Comparison of ENCODE assay signal across 13 cellular contexts in the genomic region with DNA sequence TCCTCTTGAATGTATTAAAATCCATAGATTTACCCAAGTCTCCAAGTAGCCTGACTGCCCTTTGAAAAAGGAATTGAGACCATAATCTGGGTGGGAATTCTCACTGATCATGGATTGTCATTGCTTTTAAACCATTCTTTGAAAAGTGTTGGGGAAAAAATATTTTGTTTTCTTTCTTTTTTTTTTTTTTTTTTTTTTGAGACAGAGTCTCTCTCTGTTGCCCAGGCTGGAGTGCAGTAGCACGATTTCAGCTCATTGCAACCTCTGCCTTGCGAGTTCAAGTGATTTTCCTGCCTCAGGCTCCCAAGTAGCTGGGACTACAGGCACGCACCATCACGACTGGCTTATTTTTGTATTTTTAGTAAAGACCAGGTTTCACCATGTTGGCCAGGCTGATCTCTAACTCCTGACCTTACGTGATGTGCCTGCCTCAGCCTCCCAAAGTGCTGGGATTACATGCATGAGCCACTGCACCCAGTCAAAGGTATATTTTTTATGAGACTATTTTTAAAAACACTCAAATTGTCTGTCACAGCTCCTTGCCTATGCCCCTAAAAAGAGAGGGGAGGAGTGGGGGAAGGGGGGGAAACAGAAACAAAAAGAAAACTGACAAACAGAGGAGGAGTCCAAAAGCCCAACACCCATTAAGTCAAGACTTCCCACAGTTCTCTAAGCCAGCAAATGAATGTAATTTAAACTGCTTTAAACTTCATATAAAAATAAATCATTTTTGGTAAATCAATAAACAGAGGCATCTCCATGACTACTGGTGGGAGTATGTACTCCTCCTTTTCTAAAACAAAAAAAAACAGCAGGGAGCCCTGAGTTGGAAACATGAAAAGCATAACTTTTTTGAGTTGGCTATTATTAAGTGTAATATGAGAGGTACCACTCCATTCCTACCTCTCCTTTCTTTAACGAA.
DNase-seq lines count a peak whose midpoint lies in the region; TF ChIP-seq lines count a peak whose summit lies in the region.
"Had no signal": no experiment of that assay in that cellular context is flagged by ENCODE, and none has a peak within 500 bp of the region (broad histone marks: within the 10 kb centered on the region; RNA-seq: fewer than 3 reads in every experiment).

No MANE protein-coding gene starts in this region.

- H3T11ph ChIP-seq in H9 (ENCODE audit: low read length) = no peak overlapping the region

- no peak overlapping the region for H2BK20ac ChIP-seq in H9 (ENCODE audit: low read depth, low read length, poor library complexity, severe bottlenecking)

- no peak overlapping the region for H2BK15ac ChIP-seq in H9 (ENCODE audit: low read depth, low read length)

- H3K4ac ChIP-seq in H9 (ENCODE audit: low read depth, low read length) = no peak overlapping the region

- no peak overlapping the region for H3K27ac Mint-ChIP-seq in H9

- H3K36me3 ChIP-seq in BE2C = no peaks in the 10 kb centered on the region
- H3K36me3 ChIP-seq in SK-N-MC (ENCODE audit: insufficient read depth, low read length) = no peaks in the 10 kb centered on the region
- H3K36me3 ChIP-seq in vagina = no peaks in the 10 kb centered on the region

- H4K5ac ChIP-seq in H9 (ENCODE audit: insufficient read length, low read depth, low read length) = no peak overlapping the region

- no peak overlapping the region for H2BK12ac ChIP-seq in H9 (ENCODE audit: insufficient read length, low read depth, low read length)

- H3K27me3 Mint-ChIP-seq in H9 (ENCODE audit: low read depth) = peaks cover 1% of the 10 kb centered on the region; the same call in 1 of the 2 replicates

- DNase-seq in BE2C (no peak), H9 (no peak), SK-N-MC (ENCODE audit: low read depth, low spot score) (no peak), left kidney (ENCODE audit: low read depth, low spot score) (peak; percentile 24), RKO (ENCODE audit: low spot score) (no peak), vagina (ENCODE audit: extremely low spot score in 2 of 2) (no peak), midbrain (lab: John Stamatoyannopoulos, UW) (no peak), middle frontal gyrus (ENCODE audit: extremely low spot score, low spot score) (no peak)
- DNase-seq: activated T-cell treated with anti-CD3 and anti-CD28 coated beads, Interleukin-2, amount 50 U/mL, for 48 hours; EL; foreskin keratinocyte; NCI-H1092; NCI-H524 had no signal

- peak overlapping the region; percentile 73 for H3K4me3 ChIP-seq in BE2C (ENCODE audit: low read depth, low read length)
- H3K4me3 ChIP-seq in SK-N-MC = no peak overlapping the region
- H3K4me3 ChIP-seq in vagina = no peak overlapping the region

- peaks cover 15 to 24% of the 10 kb centered on the region in 2 experiments for H3K4me1 Mint-ChIP-seq in H9

- H3K23me2 ChIP-seq in H9 (ENCODE audit: insufficient read length, low read depth, low read length, poor library complexity, severe bottlenecking) = peaks cover 10% of the 10 kb centered on the region

- H3K56ac ChIP-seq in H9 (ENCODE audit: insufficient read length, low read depth, low read length) = no peak overlapping the region

- H3K14ac ChIP-seq in H9 (ENCODE audit: insufficient read depth, low read length) = no peak overlapping the region

- no peak overlapping the region for H3K27ac ChIP-seq in H9 (ENCODE audit: insufficient read length, low read depth, low read length)
- H3K27ac ChIP-seq in SK-N-MC = peak overlapping the region; percentile 72; the same call in 1 of the 2 replicates
- no peak overlapping the region for H3K27ac ChIP-seq in vagina
- H3K27ac ChIP-seq: foreskin keratinocyte had no signal

- no peak overlapping the region for H4K8ac ChIP-seq in H9 (replicated peaks; ENCODE audit: insufficient read length, low read depth, low read length)

- H3K9me3 ChIP-seq in BE2C (no peaks in the 10 kb centered on the region), H9 (ENCODE audit: control insufficient read depth, low read depth, low read length) (no peaks in the 10 kb centered on the region), SK-N-MC (ENCODE audit: low read depth, low read length) (no peaks in the 10 kb centered on the region), vagina (no peaks in the 10 kb centered on the region)

- H2BK120ac ChIP-seq in H9 (ENCODE audit: low read depth, low read length, poor library complexity, severe bottlenecking) = no peak overlapping the region

- no peaks in the 10 kb centered on the region for H3K79me1 ChIP-seq in H9 (ENCODE audit: insufficient read depth, low read depth, low read length, poor library complexity, severe bottlenecking)

- H3K4me1 ChIP-seq in BE2C (no peaks in the 10 kb centered on the region), H9 (ENCODE audit: insufficient read depth, low read length) (no peaks in the 10 kb centered on the region; the same call in 1 of the 2 replicates), vagina (peaks cover 6% of the 10 kb centered on the region)

- no peaks in the 10 kb centered on the region; a peak in 1 of 5 replicates for H3K9me3 Mint-ChIP-seq in H9

- intact Hi-C loops in vagina (cut with DNase I) = loop anchor here (5.0 kb wide), 1 partner anchor 1021 kb away; a partner anchor contains a TSS

- peaks cover 0 to 1% (median 0%) of the 10 kb centered on the region in 3 experiments; a peak in 1 of 7 replicates for H3K36me3 Mint-ChIP-seq in H9 (ENCODE audit: insufficient read depth in 1 of 3, low read depth in 3 of 3)

- H3K27me3 ChIP-seq in BE2C = no peaks in the 10 kb centered on the region
- no peaks in the 10 kb centered on the region for H3K27me3 ChIP-seq in H9 (ENCODE audit: insufficient read depth, low read length)
- H3K27me3 ChIP-seq in vagina = no peaks in the 10 kb centered on the region
- H3K27me3 ChIP-seq: foreskin keratinocyte had no signal

- TF ChIP-seq CTCF in BE2C (IDR thresholded peaks at IDR 0.05; ENCODE audit: low read depth, low read length) = no peak
- no peak for TF ChIP-seq CTCF in H9 (conservative IDR thresholded peaks at IDR 0.05)
- no peak for TF ChIP-seq CTCF in vagina (IDR thresholded peaks at IDR 0.05)

- H2AK5ac ChIP-seq in H9 (ENCODE audit: insufficient read length, low read length) = no peak overlapping the region

- TF ChIP-seq POLR2A in vagina (IDR thresholded peaks at IDR 0.05) = no peak

- H3K23ac ChIP-seq in H9 (ENCODE audit: insufficient read length, low read depth, low read length) = no peak overlapping the region

- no peak overlapping the region for H2BK5ac ChIP-seq in H9 (ENCODE audit: insufficient read length, low read length)

- H4K91ac ChIP-seq in H9 (ENCODE audit: insufficient read length, low read depth, low read length) = no peak overlapping the region

- H3K9ac ChIP-seq in H9 (ENCODE audit: extremely low read depth, insufficient read length, low read length) = no peak overlapping the region
- H3K9ac ChIP-seq in SK-N-MC (ENCODE audit: insufficient read length) = no peak overlapping the region

- no peak overlapping the region for H3K18ac ChIP-seq in H9 (ENCODE audit: insufficient read length, low read depth, low read length)

- peak overlapping the region; percentile 68 to 77; a peak in 2 of 5 replicates for H3K4me3 Mint-ChIP-seq in H9

- no CpG with 5 or more reads among the region's 6 CpGs for WGBS in H9 (ENCODE audit: extremely low coverage, insufficient read length, low lambda C conversion rate)

- H4K20me1 ChIP-seq in H9 (ENCODE audit: control insufficient read depth, insufficient read depth, insufficient read length) = no peaks in the 10 kb centered on the region

- H3K4me2 ChIP-seq in H9 (ENCODE audit: insufficient read depth, insufficient read length, low read length) = no peak overlapping the region

- no peak overlapping the region for H2AFZ ChIP-seq in H9 (ENCODE audit: low read length)

- no peaks in the 10 kb centered on the region for H3K79me2 ChIP-seq in H9 (ENCODE audit: insufficient read depth, low read length)
